ENCODE assay signal across 20 cellular contexts in genomic region chr13:109372666-109373065, GRCh38.
DNase-seq lines count a peak whose midpoint lies in the region; ATAC-seq and TF ChIP-seq lines count a peak whose summit lies in the region.
"Had no signal": no experiment of that assay in that cellular context is flagged by ENCODE, and none has a peak within 500 bp of the region (broad histone marks: within the 10 kb centered on the region; RNA-seq: fewer than 3 reads in every experiment).

No MANE protein-coding gene starts in this region.

- POLR2A ChIA-PET in OCI-LY7 (lab: Charles Lee), result no interaction called here
- POLR2A ChIA-PET in CD4-positive, alpha-beta T cell (lab: Charles Lee), result no interaction called here

- H3K27ac ChIP-seq in GM23338 (ENCODE audit: low read depth), result no peak overlapping the region
- H3K27ac ChIP-seq in esophagus muscularis mucosa (replicated peaks in 1 of 4), result no peak overlapping the region
- no peak overlapping the region for H3K27ac ChIP-seq in OCI-LY7 (ENCODE audit: low read depth, low read length, poor library complexity, severe bottlenecking)
- H3K27ac ChIP-seq in CD4-positive, alpha-beta T cell (ENCODE audit: low read depth, low read length), result no peak overlapping the region
- H3K27ac ChIP-seq: BLaER1 had no signal

- ATAC-seq in GM23338, result no peak
- no peak for ATAC-seq in CD4-positive, alpha-beta T cell (ENCODE audit: poor library complexity)
- ATAC-seq: CD8-positive, alpha-beta T cell had no signal

- no peak overlapping the region for H2AFZ ChIP-seq in GM23338
- H2AFZ ChIP-seq in OCI-LY7 (ENCODE audit: low read length), result no peak overlapping the region

- no peaks in the 10 kb centered on the region for H3K9me3 Mint-ChIP-seq in GM23338
- H3K9me3 Mint-ChIP-seq in nephron progenitor cell, result no peaks in the 10 kb centered on the region
- H3K9me3 Mint-ChIP-seq in CD4-positive, alpha-beta T cell, result no peaks in the 10 kb centered on the region
- H3K9me3 Mint-ChIP-seq: CD4-positive, CD25-positive, alpha-beta regulatory T cell; CD8-positive, alpha-beta T cell had no signal

- H3K27me3 Mint-ChIP-seq in GM23338 (ENCODE audit: insufficient read depth, low read depth, poor library complexity) (peaks cover 2% of the 10 kb centered on the region), nephron progenitor cell (ENCODE audit: low read depth, poor library complexity) (peaks cover 13% of the 10 kb centered on the region)
- peaks cover 4% of the 10 kb centered on the region for H3K27me3 Mint-ChIP-seq in CD4-positive, alpha-beta T cell
- H3K27me3 Mint-ChIP-seq: B cell; CD4-positive, CD25-positive, alpha-beta regulatory T cell had no signal

- H3K27ac Mint-ChIP-seq in GM23338 (0 out of 2 replicates have a peak overlapping the region, but pooled peaks have one; percentile 48), nephron progenitor cell (peak overlapping the region; percentile 39)
- H3K27ac Mint-ChIP-seq in CD4-positive, alpha-beta T cell, result no peak overlapping the region
- H3K27ac Mint-ChIP-seq: B cell; CD4-positive, CD25-positive, alpha-beta regulatory T cell; CD8-positive, alpha-beta T cell had no signal

- H3K27me3 ChIP-seq in GM23338 (ENCODE audit: insufficient read depth) (no peaks in the 10 kb centered on the region), esophagus muscularis mucosa (no peaks in the 10 kb centered on the region), BE2C (no peaks in the 10 kb centered on the region)
- H3K27me3 ChIP-seq in CD4-positive, alpha-beta T cell (ENCODE audit: control insufficient read depth, insufficient read depth, low read length), result peaks cover 5% of the 10 kb centered on the region
- H3K27me3 ChIP-seq: BLaER1 had no signal

- H4K20me1 ChIP-seq in GM23338 (replicated peaks; ENCODE audit: insufficient read depth) (no peaks in the 10 kb centered on the region), OCI-LY7 (ENCODE audit: insufficient read depth, low read length) (no peaks in the 10 kb centered on the region)
- H4K20me1 ChIP-seq: BLaER1 had no signal

- H3K9me3 ChIP-seq in esophagus muscularis mucosa (no peaks in the 10 kb centered on the region), BE2C (no peaks in the 10 kb centered on the region), OCI-LY7 (ENCODE audit: low read length) (no peaks in the 10 kb centered on the region)
- no peaks in the 10 kb centered on the region for H3K9me3 ChIP-seq in CD4-positive, alpha-beta T cell (ENCODE audit: control insufficient read depth, low read length)
- H3K9me3 ChIP-seq: BLaER1, Caco-2 had no signal

- no peak for TF ChIP-seq POLR2A in esophagus muscularis mucosa (IDR thresholded peaks at IDR 0.05; ENCODE audit: low read depth)

- H3F3A ChIP-seq in GM23338 (replicated peaks; ENCODE audit: low read depth), result no peaks in the 10 kb centered on the region

- H3K4me1 Mint-ChIP-seq in GM23338 (peaks cover 9% of the 10 kb centered on the region), nephron progenitor cell (peaks cover 53% of the 10 kb centered on the region)
- H3K4me1 Mint-ChIP-seq in CD4-positive, alpha-beta T cell (ENCODE audit: low read depth), result no peaks in the 10 kb centered on the region
- H3K4me1 Mint-ChIP-seq: B cell; CD4-positive, CD25-positive, alpha-beta regulatory T cell had no signal

- H3K36me3 Mint-ChIP-seq in GM23338 (ENCODE audit: low read depth) (no peaks in the 10 kb centered on the region), nephron progenitor cell (ENCODE audit: low read depth) (no peaks in the 10 kb centered on the region)
- no peaks in the 10 kb centered on the region for H3K36me3 Mint-ChIP-seq in CD4-positive, alpha-beta T cell (ENCODE audit: low read depth)
- H3K36me3 Mint-ChIP-seq: CD14-positive monocyte; CD4-positive, CD25-positive, alpha-beta regulatory T cell; CD8-positive, alpha-beta T cell had no signal

- no peak for TF ChIP-seq EP300 in esophagus muscularis mucosa (IDR thresholded peaks at IDR 0.05)

- no peak for DNase-seq in GM23338 (ENCODE audit: low spot score)
- DNase-seq in esophagus muscularis mucosa (ENCODE audit: extremely low spot score), result peak; percentile 82
- no peak for DNase-seq in nephron progenitor cell
- DNase-seq in BE2C, result no peak
- no peak for DNase-seq in OCI-LY7 (ENCODE audit: low spot score)
- no peak for DNase-seq in activated T-cell treated with anti-CD3 and anti-CD28 coated beads, Interleukin-2, amount 50 U/mL, for 1 hour
- no peak for DNase-seq in CD4-positive, alpha-beta T cell
- DNase-seq: 8988T; ACHN; AML-193; C1 segment of cervical spinal cord; Caco-2; Calu3; CD4-positive, CD25-positive, alpha-beta regulatory T cell; CD8-positive, alpha-beta T cell; DMS79 treated with DMSO at 0.1 percent for 48 hours; GF-D8 had no signal

- CTCF ChIA-PET in OCI-LY7 (lab: Charles Lee; ENCODE audit: unreplicated experiment), result no interaction called here
- CTCF ChIA-PET in CD4-positive, alpha-beta T cell (lab: Charles Lee), result no interaction called here

- 95% methylated on average over 6 of the region's 6 CpGs for WGBS in esophagus muscularis mucosa

- H3K4me2 ChIP-seq in GM23338 (no peak overlapping the region), OCI-LY7 (ENCODE audit: low read length) (no peak overlapping the region)
- H3K4me2 ChIP-seq: BLaER1 had no signal

- intact Hi-C loops in esophagus muscularis mucosa (cut with DNase I), result no loop called here
- intact Hi-C loops in OCI-LY7 (cut with micrococcal nuclease; ENCODE audit: unreplicated experiment), result no loop called here
- intact Hi-C loops in CD4-positive, alpha-beta T cell (cut with DNase I, micrococcal nuclease), result no loop called here

- BruUV-seq in OCI-LY7 (replicated peaks; lab: Mats Ljungman, UMichigan), result no TSS peak

- no peaks in the 10 kb centered on the region for H3K79me2 ChIP-seq in GM23338 (replicated peaks; ENCODE audit: insufficient read depth)
- no peaks in the 10 kb centered on the region for H3K79me2 ChIP-seq in OCI-LY7 (ENCODE audit: insufficient read depth, low read depth, low read length)

- no peaks in the 10 kb centered on the region for H3K9me2 ChIP-seq in GM23338 (ENCODE audit: insufficient read depth)
- H3K9me2 ChIP-seq in OCI-LY7 (ENCODE audit: insufficient read depth, low read length), result no peaks in the 10 kb centered on the region

- H3K36me3 ChIP-seq in GM23338 (ENCODE audit: insufficient read depth), result no peaks in the 10 kb centered on the region
- H3K36me3 ChIP-seq in esophagus muscularis mucosa, result no peaks in the 10 kb centered on the region
- no peaks in the 10 kb centered on the region for H3K36me3 ChIP-seq in BE2C
- H3K36me3 ChIP-seq in OCI-LY7 (ENCODE audit: insufficient read depth, low read length), result no peaks in the 10 kb centered on the region

- TF ChIP-seq CTCF in GM23338 (conservative IDR thresholded peaks at IDR 0.05; ENCODE audit: low read depth in 2 of 2), result no peak
- no peak for TF ChIP-seq CTCF in esophagus muscularis mucosa (IDR thresholded peaks at IDR 0.05)
- no peak for TF ChIP-seq CTCF in nephron progenitor cell (IDR thresholded peaks at IDR 0.05)
- no peak for TF ChIP-seq CTCF in BE2C (IDR thresholded peaks at IDR 0.05; ENCODE audit: low read depth, low read length)
- TF ChIP-seq CTCF in OCI-LY7 (conservative IDR thresholded peaks at IDR 0.05; ENCODE audit: low read length), result no peak
- TF ChIP-seq CTCF in CD4-positive, alpha-beta T cell (IDR thresholded peaks at IDR 0.05), result no peak

- H3K4me1 ChIP-seq in GM23338 (ENCODE audit: insufficient read depth), result no peaks in the 10 kb centered on the region
- peaks cover 0 to 12% (median 2%) of the 10 kb centered on the region in 4 donors for H3K4me1 ChIP-seq in esophagus muscularis mucosa
- peaks cover 16% of the 10 kb centered on the region for H3K4me1 ChIP-seq in BE2C
- H3K4me1 ChIP-seq in OCI-LY7 (ENCODE audit: insufficient read depth, low read length, poor library complexity, severe bottlenecking), result no peaks in the 10 kb centered on the region
- H3K4me1 ChIP-seq: BLaER1, Caco-2 had no signal

- H3K4me3 ChIP-seq in GM23338 (no peak overlapping the region), esophagus muscularis mucosa (no peak overlapping the region), BE2C (ENCODE audit: low read depth, low read length) (no peak overlapping the region), OCI-LY7 (ENCODE audit: low read depth, low read length, poor library complexity, severe bottlenecking) (no peak overlapping the region)
- H3K4me3 ChIP-seq: BLaER1 had no signal

- H3K4me3 Mint-ChIP-seq in GM23338 (no peak overlapping the region), nephron progenitor cell (no peak overlapping the region)
- H3K4me3 Mint-ChIP-seq in CD4-positive, alpha-beta T cell, result no peak overlapping the region
- H3K4me3 Mint-ChIP-seq: B cell; CD14-positive monocyte; CD4-positive, CD25-positive, alpha-beta regulatory T cell; CD8-positive, alpha-beta T cell had no signal

TF ChIP-seq in GM23338, 12 proteins besides CTCF, POLR2A, EP300 and RAD21 (continues in another document):
- TF ChIP-seq EZH2 (IDR thresholded peaks at IDR 0.05; ENCODE audit: low read depth, unreplicated experiment) (no peak), REST (IDR thresholded peaks at IDR 0.05; ENCODE audit: unreplicated experiment) (no peak)
